ENCODE assay signal across 8 cellular contexts in genomic region chr7:38107486-38107893, GRCh38.
DNase-seq lines count a peak whose midpoint lies in the region; ATAC-seq and TF ChIP-seq lines count a peak whose summit lies in the region.

No MANE protein-coding gene starts in this region.

- no peaks in the 10 kb centered on the region for H3K79me2 ChIP-seq in smooth muscle cell (ENCODE audit: low read depth)

- H3K36me3 ChIP-seq in ascending aorta (no peaks in the 10 kb centered on the region), smooth muscle cell (ENCODE audit: low read depth) (no peaks in the 10 kb centered on the region)

- H3K27me3 ChIP-seq in ascending aorta (no peaks in the 10 kb centered on the region), smooth muscle cell (ENCODE audit: low read depth) (peaks cover 8% of the 10 kb centered on the region)

- H4K20me1 ChIP-seq in smooth muscle cell (ENCODE audit: low read depth), result no peaks in the 10 kb centered on the region

- peak; percentile 55 for DNase-seq in GM10248 (ENCODE audit: extremely low spot score)
- DNase-seq in HCEC 1CT, result peak; percentile 37
- peak; percentile 68 for DNase-seq in NCI-H1092 treated with DMSO at 0.1 percent for 48 hours (lab: John Stamatoyannopoulos, UW)
- peak; percentile 11 to 64 (median 41) for DNase-seq in T-helper 2 cell
- peak in 1 of 2 donors; percentile 78 for DNase-seq in ascending aorta (ENCODE audit: low spot score in 2 of 2)
- peak; percentile 11 to 16 for DNase-seq in hippocampal formation (lab: John Stamatoyannopoulos, UW)
- DNase-seq in smooth muscle cell (lab: John Stamatoyannopoulos, UW; ENCODE audit: unreplicated experiment), result no peak

- H3K4me3 ChIP-seq in ascending aorta, result no peak overlapping the region
- no peak overlapping the region for H3K4me3 ChIP-seq in smooth muscle cell

- intact Hi-C loops in ascending aorta (cut with DNase I), result loop anchor here (1.0 to 5.0 kb wide), 3 partner anchors 115 to 207 kb away; partner anchors contain the start of gene SFRP4

- no peaks in the 10 kb centered on the region for H3K4me1 ChIP-seq in ascending aorta
- H3K4me1 ChIP-seq in smooth muscle cell (ENCODE audit: low read depth), result no peaks in the 10 kb centered on the region

- H3K4me2 ChIP-seq in smooth muscle cell, result no peak overlapping the region

- TF ChIP-seq CTCF in GM10248 (IDR thresholded peaks at IDR 0.05; ENCODE audit: control extremely low read depth, extremely low read depth, low read depth, missing control alignments) (peak; percentile 73), ascending aorta (IDR thresholded peaks at IDR 0.05) (peak; percentile 33 to 81 (median 67)), smooth muscle cell (IDR thresholded peaks at IDR 0.05; ENCODE audit: borderline replicate concordance, insufficient read depth, poor library complexity, severe bottlenecking) (peak; percentile 72)

- WGBS in smooth muscle cell (ENCODE audit: low lambda C conversion rate), result 20% methylated on average over 3 of the region's 3 CpGs

- H3K27ac ChIP-seq in ascending aorta (no peak overlapping the region), smooth muscle cell (ENCODE audit: low read depth) (no peak overlapping the region)

- H2AFZ ChIP-seq in smooth muscle cell (ENCODE audit: low read depth), result no peak overlapping the region

- POLR2A ChIA-PET in GM10248 (lab: Yijun Ruan, JAX), result no interaction called here

- no peak overlapping the region for H3K9ac ChIP-seq in smooth muscle cell (ENCODE audit: low read depth)

- no peak for ATAC-seq in GM18505 (IDR thresholded peaks at IDR 0.05; ENCODE audit: unreplicated experiment)

- TF ChIP-seq POLR2A in GM18505 (IDR thresholded peaks at IDR 0.05; ENCODE audit: borderline replicate concordance, extremely low read depth, insufficient read depth, insufficient read length), result no peak

- no peaks in the 10 kb centered on the region for H3K9me3 ChIP-seq in ascending aorta
- no peaks in the 10 kb centered on the region for H3K9me3 ChIP-seq in smooth muscle cell (replicated peaks; ENCODE audit: low read depth)

- CTCF ChIA-PET in GM10248 (lab: Yijun Ruan, JAX), result interaction anchor here (0.8 to 6.3 kb wide), 22 partner anchors 14 to 377 kb away, joined by 3 to 102 read pairs (median 4); partner anchors contain the start of gene STARD3NL

- H3F3A ChIP-seq in smooth muscle cell (ENCODE audit: low read depth), result no peaks in the 10 kb centered on the region
